12 cellular contexts compared by ENCODE assay signal in the genomic region with DNA sequence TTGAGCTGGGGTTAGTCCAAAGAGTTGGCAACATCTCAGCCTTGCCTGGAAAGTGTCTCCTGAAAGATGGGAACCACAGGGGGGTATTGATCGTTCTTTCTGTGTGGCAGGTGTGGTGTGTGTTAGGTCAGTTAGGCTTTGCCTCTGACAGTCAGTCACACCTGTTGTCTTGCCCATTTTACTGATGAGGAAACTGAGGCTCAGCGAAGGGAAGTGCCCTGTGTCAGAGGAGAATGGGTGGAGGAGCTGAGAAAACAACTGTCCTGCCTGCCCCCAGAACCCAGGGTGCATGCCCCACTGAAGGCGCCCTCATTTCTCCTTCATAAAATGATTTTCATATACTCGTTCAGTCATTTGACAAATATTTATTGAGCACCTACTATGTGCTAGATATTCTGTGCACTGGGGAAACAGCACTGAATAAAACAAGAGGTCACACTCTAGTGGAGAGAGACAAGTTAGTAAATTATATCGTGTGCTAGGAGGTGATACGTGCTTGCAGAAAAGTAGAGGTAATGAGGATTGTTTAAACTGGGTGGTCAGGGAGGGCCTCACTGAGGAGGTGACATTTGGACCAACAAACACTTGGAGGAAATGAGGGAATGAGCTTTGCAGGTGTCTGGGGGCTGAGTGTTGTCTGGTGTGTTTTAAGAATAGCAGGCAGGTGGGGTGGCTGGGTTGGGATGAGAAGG. TPM values are rescaled to one million over a fixed set of nuclear protein-coding genes. Genes with fewer than 3 reads are reported as not detected.
A peak's percentile ranks its signal among the peaks of the same experiment; 100 is the strongest.
DNase-seq lines count a peak whose midpoint lies in the region; ATAC-seq and TF ChIP-seq lines count a peak whose summit lies in the region.
"Had no signal": no experiment of that assay in that cellular context is flagged by ENCODE, and none has a peak within 500 bp of the region (broad histone marks: within the 10 kb centered on the region; RNA-seq: fewer than 3 reads in every experiment).

No MANE protein-coding gene starts in this region.

- no peak for ATAC-seq in HG03196 (IDR thresholded peaks at IDR 0.05; ENCODE audit: unreplicated experiment)

- TF ChIP-seq CTCF in Peyer's patch (IDR thresholded peaks at IDR 0.05), result no peak
- TF ChIP-seq CTCF in esophagus squamous epithelium (IDR thresholded peaks at IDR 0.05), result no peak
- no peak for TF ChIP-seq CTCF in tibial nerve (IDR thresholded peaks at IDR 0.05)

- peak overlapping the region; percentile 84 for H3K9ac ChIP-seq in skeletal muscle satellite cell (ENCODE audit: low read depth, low read length)

- intact Hi-C loops in esophagus squamous epithelium (cut with DNase I), result no loop called here

- no peak for TF ChIP-seq EP300 in tibial nerve (IDR thresholded peaks at IDR 0.05)

- H3K27me3 ChIP-seq in Peyer's patch (peaks cover 0 to 11% of the 10 kb centered on the region in 2 donors), esophagus squamous epithelium (peaks cover 0 to 32% (median 3%) of the 10 kb centered on the region in 4 donors), skeletal muscle satellite cell (ENCODE audit: control insufficient read depth, insufficient read depth, low read length) (no peaks in the 10 kb centered on the region), tibial nerve (peaks cover 0 to 35% of the 10 kb centered on the region in 2 donors)

- H3K4me2 ChIP-seq in skeletal muscle satellite cell (ENCODE audit: low read length), result peak overlapping the region; percentile 92

- peak; percentile 22 for DNase-seq in NCI-H146 treated with DMSO at 0.1 percent for 48 hours (lab: John Stamatoyannopoulos, UW; ENCODE audit: unreplicated experiment)
- DNase-seq in NCI-H146 (lab: John Stamatoyannopoulos, UW), result no peak
- no peak for DNase-seq in Peyer's patch
- DNase-seq in esophagus squamous epithelium (lab: John Stamatoyannopoulos, UW), result no peak
- DNase-seq in tibial nerve (ENCODE audit: low spot score in 2 of 2), result no peak
- DNase-seq in cortex of kidney (lab: John Stamatoyannopoulos, UW), result no peak
- DNase-seq: effector CD8-positive, alpha-beta T cell; NCI-H2171; WERI-Rb-1 had no signal

- H3K27ac ChIP-seq in Peyer's patch (peak overlapping the region in 1 of 4 donors; percentile 93), esophagus squamous epithelium (peak overlapping the region in 1 of 4 donors; percentile 88), tibial nerve (peak overlapping the region in 2 of 4 donors; percentile 78 to 87)
- H3K27ac ChIP-seq: 22Rv1, WERI-Rb-1 had no signal

- WGBS in esophagus squamous epithelium, 2 donors, result 83 to 85% methylated on average over 6 of the region's 6 CpGs
- WGBS in tibial nerve, 2 donors, result 94% methylated on average over 6 of the region's 6 CpGs

- H3K4me1 ChIP-seq in Peyer's patch, result peaks cover 0 to 25% (median 4%) of the 10 kb centered on the region in 4 donors
- H3K4me1 ChIP-seq in esophagus squamous epithelium, result peaks cover 17 to 37% (median 26%) of the 10 kb centered on the region in 3 donors
- H3K4me1 ChIP-seq in skeletal muscle satellite cell (ENCODE audit: control insufficient read depth, insufficient read depth, low read length), result peaks cover 22% of the 10 kb centered on the region
- H3K4me1 ChIP-seq in tibial nerve, result peaks cover 0 to 37% (median 5%) of the 10 kb centered on the region in 4 donors

- no peaks in the 10 kb centered on the region for H3K9me3 ChIP-seq in Peyer's patch
- no peaks in the 10 kb centered on the region for H3K9me3 ChIP-seq in esophagus squamous epithelium
- no peaks in the 10 kb centered on the region for H3K9me3 ChIP-seq in skeletal muscle satellite cell (replicated peaks; ENCODE audit: low read length)
- H3K9me3 ChIP-seq in tibial nerve, result no peaks in the 10 kb centered on the region

- peaks cover 0 to 3% (median 0%) of the 10 kb centered on the region in 3 donors for H3K36me3 ChIP-seq in Peyer's patch
- peaks cover 0 to 44% (median 7%) of the 10 kb centered on the region in 3 donors for H3K36me3 ChIP-seq in esophagus squamous epithelium
- peaks cover 33% of the 10 kb centered on the region for H3K36me3 ChIP-seq in skeletal muscle satellite cell (ENCODE audit: insufficient read depth, low read length)
- H3K36me3 ChIP-seq in tibial nerve, result peaks cover 0 to 38% (median 9%) of the 10 kb centered on the region in 3 donors

- H3K4me3 ChIP-seq in Peyer's patch, result peak overlapping the region; percentile 66 to 84 (median 70)
- H3K4me3 ChIP-seq in esophagus squamous epithelium, result peak overlapping the region in 3 of 4 donors; percentile 45 to 75 (median 75)
- peak overlapping the region; percentile 89 for H3K4me3 ChIP-seq in skeletal muscle satellite cell (ENCODE audit: low read length)
- H3K4me3 ChIP-seq in tibial nerve, result peak overlapping the region in 1 of 4 donors; percentile 63

- no peak for TF ChIP-seq POLR2A in Peyer's patch (IDR thresholded peaks at IDR 0.05)
- TF ChIP-seq POLR2A in esophagus squamous epithelium (IDR thresholded peaks at IDR 0.05), result no peak
- TF ChIP-seq POLR2A in tibial nerve (IDR thresholded peaks at IDR 0.05), result no peak

RNA-seq across cellular contexts. Expression of a gene that starts 1.6 kb away (rescaled TPM):
- 10 to 100 TPM in 3 of 4 donors, 1 to 10 TPM in 1; 6.0 to 67.7 (median 22.2) TPM for total RNA-seq in Peyer's patch
- total RNA-seq in esophagus squamous epithelium, result 100 to 1,000 TPM in 1 of 4 donors, 10 to 100 TPM in 3; 39.3 to 146 (median 45.7) TPM
- total RNA-seq in skeletal muscle satellite cell (2012; rRNA removed), result 35.5 and 50.0 TPM in 2 replicates
- total RNA-seq in tibial nerve, result 10 to 100 TPM; 19.9 to 53.4 (median 37.5) TPM

RNA-seq across cellular contexts. Expression of a gene that starts 13.1 kb away (rescaled TPM):
- total RNA-seq in Peyer's patch, result not detected
- not detected for total RNA-seq in esophagus squamous epithelium
- not detected in 2 replicates for total RNA-seq in skeletal muscle satellite cell (2012; rRNA removed)
- total RNA-seq in tibial nerve, result 1 to 10 TPM in 3 of 4 donors, not detected in 1; 2.5 to 5.9 (median 5.7) TPM

RNA-seq across cellular contexts. Expression of a gene that starts 17.5 kb away (rescaled TPM):
- total RNA-seq in Peyer's patch (10 to 100 TPM in 2 of 4 donors, not detected in 2; 12.3 to 12.7 TPM), esophagus squamous epithelium (10 to 100 TPM in 2 of 4 donors, 1 to 10 TPM in 1, not detected in 1; 3.9 to 29.9 (median 10.1) TPM), tibial nerve (100 to 1,000 TPM in 1 of 4 donors, 10 to 100 TPM in 3; 72.9 to 193 (median 84.9) TPM)
- total RNA-seq in skeletal muscle satellite cell (2012; rRNA removed), result 0.51 and 1.1 TPM in 2 replicates

RNA-seq across cellular contexts. Expression of a gene that starts 21.3 kb away (rescaled TPM):
- total RNA-seq in Peyer's patch (10 to 100 TPM in 2 of 4 donors, 1 to 10 TPM in 2; 6.1 to 37.3 (median 14.4) TPM), esophagus squamous epithelium (1 to 10 TPM; 1.3 to 8.2 (median 1.6) TPM), tibial nerve (100 to 1,000 TPM; 207 to 323 (median 302) TPM)
- total RNA-seq in skeletal muscle satellite cell (2012; rRNA removed), result 0.44 TPM in 1 of 2 replicates, not detected in the other

RNA-seq across cellular contexts. Expression of a gene that starts 40.5 kb away (rescaled TPM):
- 1,000 to 10,000 TPM in 3 of 4 donors, 10 to 100 TPM in 1; 33.0 to 1,418 (median 1,063) TPM for total RNA-seq in Peyer's patch
- 100 to 1,000 TPM; 282 to 837 (median 489) TPM for total RNA-seq in esophagus squamous epithelium
- total RNA-seq in skeletal muscle satellite cell (2012; rRNA removed), result not detected in 2 replicates
- 10 to 100 TPM; 10.8 to 33.9 (median 16.6) TPM for total RNA-seq in tibial nerve
